Comparison of ENCODE assay signal across 1 cellular context in genomic region chr4:100162027-100162685, GRCh38.
TF ChIP-seq lines count a peak whose summit lies in the region.

No MANE protein-coding gene starts in this region.

TF ChIP-seq in GM12878, 131 proteins besides CTCF, POLR2A, EP300 and RAD21 (continued from another document):
- TF ChIP-seq ZNF592 (IDR thresholded peaks at IDR 0.05) (no peak), BMI1 (IDR thresholded peaks at IDR 0.05; ENCODE audit: borderline replicate concordance) (no peak), IKZF2 (IDR thresholded peaks at IDR 0.05) (peak; percentile 20 to 36; a peak in 1 of 4 replicates), MEF2A (IDR thresholded peaks at IDR 0.05; ENCODE audit: insufficient read depth, low read depth, low read length) (peak; percentile 66), MTA2 (IDR thresholded peaks at IDR 0.05; ENCODE audit: low read depth) (peak; percentile 30; the same call in 1 of the 2 replicates), NR2F1 (conservative IDR thresholded peaks at IDR 0.05) (peak; percentile 31; the same call in 1 of the 2 replicates), MAX (IDR thresholded peaks at IDR 0.05; ENCODE audit: low read depth, low read length) (no peak), NFIC (IDR thresholded peaks at IDR 0.05; ENCODE audit: low read depth, low read length) (peak; percentile 62), ZSCAN29 (IDR thresholded peaks at IDR 0.05) (no peak), RUNX3 (IDR thresholded peaks at IDR 0.05; ENCODE audit: low read length) (peak; percentile 8; the same call in 1 of the 2 replicates), BHLHE40 (IDR thresholded peaks at IDR 0.05; ENCODE audit: borderline replicate concordance in 1 of 2, low read depth in 2 of 2, low read length in 1 of 2) (peak in 1 of 2 experiments; percentile 7; a peak in 1 of 4 replicates), MEF2B (IDR thresholded peaks at IDR 0.05; ENCODE audit: partially characterized antibody, poor library complexity, severe bottlenecking) (peak; percentile 79), JUNB (IDR thresholded peaks at IDR 0.05) (peak; percentile 29), ZNF217 (IDR thresholded peaks at IDR 0.05) (peak; percentile 56; the same call in 1 of the 2 replicates), POLR2AphosphoS5 (IDR thresholded peaks at IDR 0.05; ENCODE audit: low read length) (no peak), HDAC2 (IDR thresholded peaks at IDR 0.05) (no peak), PAX5 (IDR thresholded peaks at IDR 0.05; ENCODE audit: borderline replicate concordance, low read depth, low read length) (peak; percentile 34; the same call in 1 of the 2 replicates), CBX5 (IDR thresholded peaks at IDR 0.05; ENCODE audit: low read depth) (0 out of 2 replicates have a peak, but pooled peaks have one; percentile 38), ETV6 (conservative IDR thresholded peaks at IDR 0.05 in 1 of 2, IDR thresholded peaks at IDR 0.05 in 1 of 2; ENCODE audit: borderline replicate concordance in 1 of 2, low read depth in 1 of 2) (0 out of 4 replicates have a peak, but pooled peaks of 1 of the 2 experiments have one; percentile 35), SPI1 (IDR thresholded peaks at IDR 0.05; ENCODE audit: borderline replicate concordance, insufficient read depth, low read depth, low read length) (peak; percentile 57; the same call in 1 of the 2 replicates), ZNF622 (IDR thresholded peaks at IDR 0.05) (no peak)
